In the genomic region with DNA sequence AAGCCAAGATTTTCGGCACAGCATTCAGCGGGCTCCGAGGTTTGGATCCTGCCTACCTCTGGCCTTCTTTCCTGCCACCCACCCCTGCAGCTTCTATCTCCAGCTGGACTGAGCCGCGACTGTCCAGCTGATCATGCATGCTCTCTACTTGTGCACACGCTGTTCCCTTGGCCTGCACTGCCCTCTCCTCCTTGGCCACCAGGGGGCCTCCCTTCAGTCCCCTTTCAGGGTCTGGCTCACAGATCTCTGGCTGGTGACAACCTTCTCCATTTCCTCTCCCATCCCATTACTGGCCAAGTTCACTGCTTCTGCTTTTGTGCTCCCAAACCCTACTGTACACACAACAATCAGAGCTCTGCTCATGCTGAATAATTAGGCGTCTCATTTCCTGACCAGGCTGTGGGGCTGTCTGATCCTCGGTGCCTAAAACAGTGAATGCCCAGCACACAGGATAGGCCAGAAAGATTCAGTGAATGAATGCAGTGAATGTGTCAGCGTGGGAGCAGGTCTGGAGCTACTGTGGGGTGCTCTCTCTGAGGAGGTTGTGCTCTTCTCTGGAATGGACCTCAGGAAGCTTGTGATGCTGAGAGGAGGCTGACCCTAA, we compare ENCODE assay signal across 8 cellular contexts.
DNase-seq lines count a peak whose midpoint lies in the region; ATAC-seq and TF ChIP-seq lines count a peak whose summit lies in the region.

No MANE protein-coding gene starts in this region.

- H3K4me3 Mint-ChIP-seq in activated naive CD4-positive, alpha-beta T cell treated with anti-CD3 and anti-CD28 coated beads for 36 hours, result no peak overlapping the region

- H3K4me3 ChIP-seq in cardiac muscle cell, result no peak overlapping the region

- H3K9me3 Mint-ChIP-seq in activated naive CD4-positive, alpha-beta T cell treated with anti-CD3 and anti-CD28 coated beads for 36 hours, result no peaks in the 10 kb centered on the region

- H3K27ac Mint-ChIP-seq in activated naive CD4-positive, alpha-beta T cell treated with anti-CD3 and anti-CD28 coated beads for 36 hours, result no peak overlapping the region

- H3K4me1 ChIP-seq in cardiac muscle cell (ENCODE audit: low read depth), result peaks cover 31% of the 10 kb centered on the region

- peak; percentile 73 for ATAC-seq in GM19025 (IDR thresholded peaks at IDR 0.05; ENCODE audit: low read depth, unreplicated experiment)
- peak; percentile 90 for ATAC-seq in HG03135 (IDR thresholded peaks at IDR 0.05; ENCODE audit: unreplicated experiment)

- intact Hi-C loops in activated naive CD4-positive, alpha-beta T cell treated with anti-CD3 and anti-CD28 coated beads for 36 hours (cut with micrococcal nuclease), result loop anchor here (1.0 to 5.0 kb wide), 2 partner anchors 151 to 302 kb away; no protein-coding TSS in a partner anchor

- no peak overlapping the region for H3K27ac ChIP-seq in cardiac muscle cell

- TF ChIP-seq CTCF in cardiac muscle cell (IDR thresholded peaks at IDR 0.05; ENCODE audit: low read depth, low read length), result peak; percentile 95

- no peaks in the 10 kb centered on the region for H3K27me3 Mint-ChIP-seq in activated naive CD4-positive, alpha-beta T cell treated with anti-CD3 and anti-CD28 coated beads for 36 hours (ENCODE audit: low read depth)

- DNase-seq in CD1c-positive myeloid dendritic cell (ENCODE audit: extremely low spot score), result peak; percentile 80
- peak; percentile 85 for DNase-seq in NCI-H69 (lab: John Stamatoyannopoulos, UW)
- DNase-seq in activated naive CD4-positive, alpha-beta T cell treated with anti-CD3 and anti-CD28 coated beads for 36 hours, result peak; percentile 62
- peak; percentile 78 to 83 for DNase-seq in cardiac muscle cell (ENCODE audit: low read depth in 1 of 2, low spot score in 1 of 2)
- DNase-seq in retina, result peak; percentile 81
- DNase-seq in mesenteric fat pad (ENCODE audit: low spot score), result no peak

- H3K4me1 Mint-ChIP-seq in activated naive CD4-positive, alpha-beta T cell treated with anti-CD3 and anti-CD28 coated beads for 36 hours (ENCODE audit: low read depth), result no peaks in the 10 kb centered on the region

- H3K36me3 ChIP-seq in cardiac muscle cell, result no peaks in the 10 kb centered on the region

- CTCF ChIA-PET in activated naive CD4-positive, alpha-beta T cell treated with anti-CD3 and anti-CD28 coated beads for 36 hours (lab: Charles Lee), result interaction anchor here (0.6 to 3.0 kb wide), 12 partner anchors 10 to 347 kb away, joined by 3 to 13 read pairs (median 4); no protein-coding TSS in a partner anchor

- no peaks in the 10 kb centered on the region for H3K36me3 Mint-ChIP-seq in activated naive CD4-positive, alpha-beta T cell treated with anti-CD3 and anti-CD28 coated beads for 36 hours (ENCODE audit: low read depth)

- H3K9me3 ChIP-seq in cardiac muscle cell (ENCODE audit: low read depth), result no peaks in the 10 kb centered on the region

- H3K27me3 ChIP-seq in cardiac muscle cell, result no peaks in the 10 kb centered on the region
